ENCODE assay signal across 2 cellular contexts in the genomic region with DNA sequence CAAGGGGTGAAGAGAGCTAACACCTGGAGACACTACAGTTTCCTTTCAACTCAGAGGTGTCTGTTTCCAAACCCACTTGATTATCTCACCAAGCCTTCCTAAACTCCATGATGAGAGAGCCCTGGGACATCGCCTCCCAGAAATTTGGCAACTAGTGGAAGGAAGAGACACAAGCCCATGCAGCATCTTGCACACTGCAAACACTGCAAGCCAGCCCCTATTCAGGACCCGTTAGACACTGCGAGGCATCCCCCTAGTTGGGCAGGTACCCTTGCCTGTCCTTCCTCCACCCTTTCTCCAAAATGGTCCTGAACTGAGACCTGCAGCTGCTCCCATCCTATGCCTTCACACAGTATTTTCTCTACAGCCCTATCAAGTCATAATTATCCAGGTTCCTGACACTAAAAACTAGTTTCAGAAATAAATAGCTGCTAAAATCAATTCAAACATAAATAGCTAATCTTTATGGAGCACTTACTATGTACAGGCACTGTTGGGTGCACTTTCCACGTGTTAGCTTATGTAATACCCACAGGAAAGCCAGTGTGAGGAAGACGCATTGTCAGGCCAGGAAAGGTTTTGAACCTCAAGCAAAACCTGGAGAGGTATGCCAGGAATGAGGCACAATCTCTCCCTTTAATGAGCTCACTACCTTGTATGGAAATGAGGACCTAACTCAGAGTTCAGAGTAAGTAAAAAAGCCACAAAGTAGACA.
TF ChIP-seq lines count a peak whose summit lies in the region.

No MANE protein-coding gene starts in this region.

TF ChIP-seq in A549, 52 proteins besides CTCF, POLR2A, EP300 and RAD21:
- TF ChIP-seq ZC3H11A (IDR thresholded peaks at IDR 0.05) (no peak), MAFK (IDR thresholded peaks at IDR 0.05; ENCODE audit: partially characterized antibody) (no peak), ZFP36 (IDR thresholded peaks at IDR 0.05; ENCODE audit: borderline replicate concordance, partially characterized antibody) (no peak), MYC (IDR thresholded peaks at IDR 0.05; ENCODE audit: borderline replicate concordance, low read length) (no peak), GATA3 (IDR thresholded peaks at IDR 0.05; ENCODE audit: borderline replicate concordance) (no peak)

TF ChIP-seq in IMR-90, 13 proteins besides CTCF, POLR2A, EP300 and RAD21:
- no peak for TF ChIP-seq MAFK (IDR thresholded peaks at IDR 0.05; ENCODE audit: low read depth, low read length)
- TF ChIP-seq CEBPB (IDR thresholded peaks at IDR 0.05; ENCODE audit: low read depth, low read length) = no peak
- TF ChIP-seq, protein P1, sequence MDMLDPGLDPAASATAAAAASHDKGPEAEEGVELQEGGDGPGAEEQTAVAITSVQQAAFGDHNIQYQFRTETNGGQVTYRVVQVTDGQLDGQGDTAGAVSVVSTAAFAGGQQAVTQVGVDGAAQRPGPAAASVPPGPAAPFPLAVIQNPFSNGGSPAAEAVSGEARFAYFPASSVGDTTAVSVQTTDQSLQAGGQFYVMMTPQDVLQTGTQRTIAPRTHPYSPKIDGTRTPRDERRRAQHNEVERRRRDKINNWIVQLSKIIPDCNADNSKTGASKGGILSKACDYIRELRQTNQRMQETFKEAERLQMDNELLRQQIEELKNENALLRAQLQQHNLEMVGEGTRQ (IDR thresholded peaks at IDR 0.05; ENCODE audit: low read depth, low read length) = no peak
- no peak for TF ChIP-seq RFX5 (IDR thresholded peaks at IDR 0.05; ENCODE audit: low read depth, low read length)
